28 cellular contexts compared by ENCODE assay signal in genomic region chr20:2768632-2769015, GRCh38. TPM values are rescaled to one million over a fixed set of nuclear protein-coding genes. Genes with fewer than 3 reads are reported as not detected.
DNase-seq lines count a peak whose midpoint lies in the region; ATAC-seq and TF ChIP-seq lines count a peak whose summit lies in the region.
"Had no signal": no experiment of that assay in that cellular context is flagged by ENCODE, and none has a peak within 500 bp of the region (broad histone marks: within the 10 kb centered on the region; RNA-seq: fewer than 3 reads in every experiment).

No MANE protein-coding gene starts in this region.

- H3K27ac ChIP-seq in thyroid gland, result peak overlapping the region; percentile 41 to 66 (median 60)
- H3K27ac ChIP-seq: sigmoid colon had no signal

- peaks cover 28% of the 10 kb centered on the region for H3K27me3 Mint-ChIP-seq in dendritic cell treated with granulocyte-macrophage colony-stimulating factor and Interleukin-4, amounts not matched to agents 40 ng/mL and 50 ng/mL, for 4 days

- TF ChIP-seq CTCF in thyroid gland (IDR thresholded peaks at IDR 0.05), result no peak

- H3K4me3 Mint-ChIP-seq in dendritic cell treated with granulocyte-macrophage colony-stimulating factor and Interleukin-4, amounts not matched to agents 40 ng/mL and 50 ng/mL, for 4 days, result no peak overlapping the region
- H3K4me3 Mint-ChIP-seq: activated CD4-positive, alpha-beta T cell treated with anti-CD3 and anti-CD28 coated beads, Interleukin-2, amount 10 ng/mL, durations not matched to agents 7 days and 5 days; activated naive CD8-positive, alpha-beta T cell; CD4-positive, CD25-positive, alpha-beta regulatory T cell; effector memory CD8-positive, alpha-beta T cell had no signal

- H3K4me3 ChIP-seq in thyroid gland (replicated peaks in 1 of 3), result no peak overlapping the region
- H3K4me3 ChIP-seq: sigmoid colon had no signal

- 28 to 40% methylated on average over 5 of the region's 5 CpGs for WGBS in thyroid gland, 2 donors

- H3K27me3 ChIP-seq in thyroid gland, result no peaks in the 10 kb centered on the region

- TF ChIP-seq POLR2A in thyroid gland (IDR thresholded peaks at IDR 0.05), result no peak

- H3K36me3 Mint-ChIP-seq in dendritic cell treated with granulocyte-macrophage colony-stimulating factor and Interleukin-4, amounts not matched to agents 40 ng/mL and 50 ng/mL, for 4 days (ENCODE audit: low read depth), result no peaks in the 10 kb centered on the region
- H3K36me3 Mint-ChIP-seq in activated naive CD4-positive, alpha-beta T cell treated with anti-CD3 and anti-CD28 coated beads, Interleukin-2, amount 50 U/mL, for 72 hours, result no peaks in the 10 kb centered on the region
- H3K36me3 Mint-ChIP-seq: activated naive CD8-positive, alpha-beta T cell; CD4-positive, CD25-positive, alpha-beta regulatory T cell had no signal

- no peaks in the 10 kb centered on the region for H3K9me3 ChIP-seq in thyroid gland
- H3K9me3 ChIP-seq: sigmoid colon had no signal

- no peaks in the 10 kb centered on the region for H3K36me3 ChIP-seq in thyroid gland
- H3K36me3 ChIP-seq: sigmoid colon had no signal

- no peak for ATAC-seq in activated CD4-positive, CD25-positive, alpha-beta regulatory T cell treated with anti-CD3 and anti-CD28 coated beads, Interleukin-2, amount 50 U/mL, for 24 hours
- ATAC-seq in activated naive CD4-positive, alpha-beta T cell treated with anti-CD3 and anti-CD28 coated beads, Interleukin-2, amount 50 U/mL, for 72 hours, result no peak
- ATAC-seq: effector memory CD8-positive, alpha-beta T cell had no signal

- intact Hi-C loops in dendritic cell treated with granulocyte-macrophage colony-stimulating factor and Interleukin-4, amounts not matched to agents 40 ng/mL and 50 ng/mL, for 4 days (cut with micrococcal nuclease), result no loop called here
- intact Hi-C loops in thyroid gland (cut with DNase I), result no loop called here

- DNase-seq in activated CD4-positive, CD25-positive, alpha-beta regulatory T cell treated with anti-CD3 and anti-CD28 coated beads, Interleukin-2, amount 50 U/mL, for 72 hours, result peak; percentile 12
- DNase-seq in myocyte (ENCODE audit: low read depth), result peak; percentile 5
- no peak for DNase-seq in thyroid gland
- DNase-seq in NOMO-1 treated with DMSO at 0.1 percent for 48 hours (lab: John Stamatoyannopoulos, UW; ENCODE audit: unreplicated experiment), result no peak
- no peak for DNase-seq in activated naive CD4-positive, alpha-beta T cell treated with anti-CD3 and anti-CD28 coated beads, Interleukin-2, amount 50 U/mL, for 72 hours (ENCODE audit: low spot score in 2 of 2)
- DNase-seq in hippocampal formation (lab: John Stamatoyannopoulos, UW), result no peak
- DNase-seq: 8988T; activated CD4-positive, alpha-beta T cell treated with anti-CD3 and anti-CD28 coated beads, Interleukin-2, amount 10 ng/mL, durations not matched to agents 7 days and 5 days; CD4-positive, CD25-positive, alpha-beta regulatory T cell; effector memory CD8-positive, alpha-beta T cell; head of caudate nucleus; NCI-H1417 treated with DMSO at 0.1 percent for 48 hours; NCI-H526 treated with DMSO at 0.1 percent for 48 hours; NK-92 treated with Interleukin-12 subunit alpha and Interleukin-12 subunit beta, amount 100 ng/mL, for 24 hours; sigmoid colon; stimulated activated CD4-positive, alpha-beta T cell treated with anti-CD3 and anti-CD28 coated beads, Interleukin-4, amount 100 ng/mL, for 1 hour; T1000; trophoblast cell had no signal

- peaks cover 25% of the 10 kb centered on the region for H3K4me1 Mint-ChIP-seq in dendritic cell treated with granulocyte-macrophage colony-stimulating factor and Interleukin-4, amounts not matched to agents 40 ng/mL and 50 ng/mL, for 4 days (ENCODE audit: low read depth)
- H3K4me1 Mint-ChIP-seq: CD4-positive, CD25-positive, alpha-beta regulatory T cell had no signal

- H3K4me1 ChIP-seq in thyroid gland, result peaks cover 12 to 20% of the 10 kb centered on the region in 2 donors

- H3K27ac Mint-ChIP-seq in dendritic cell treated with granulocyte-macrophage colony-stimulating factor and Interleukin-4, amounts not matched to agents 40 ng/mL and 50 ng/mL, for 4 days, result peak overlapping the region; percentile 13
- no peak overlapping the region for H3K27ac Mint-ChIP-seq in activated naive CD4-positive, alpha-beta T cell treated with anti-CD3 and anti-CD28 coated beads, Interleukin-2, amount 50 U/mL, for 72 hours
- H3K27ac Mint-ChIP-seq: activated CD4-positive, alpha-beta T cell treated with anti-CD3 and anti-CD28 coated beads, Interleukin-2, amount 10 ng/mL, durations not matched to agents 7 days and 5 days; activated naive CD8-positive, alpha-beta T cell; CD4-positive, CD25-positive, alpha-beta regulatory T cell; effector memory CD8-positive, alpha-beta T cell; progenitor cell of endocrine pancreas had no signal

- no peaks in the 10 kb centered on the region for H3K9me3 Mint-ChIP-seq in dendritic cell treated with granulocyte-macrophage colony-stimulating factor and Interleukin-4, amounts not matched to agents 40 ng/mL and 50 ng/mL, for 4 days
- no peaks in the 10 kb centered on the region for H3K9me3 Mint-ChIP-seq in activated naive CD4-positive, alpha-beta T cell treated with anti-CD3 and anti-CD28 coated beads, Interleukin-2, amount 50 U/mL, for 72 hours
- H3K9me3 Mint-ChIP-seq: activated CD4-positive, alpha-beta T cell treated with anti-CD3 and anti-CD28 coated beads, Interleukin-2, amount 10 ng/mL, durations not matched to agents 7 days and 5 days; effector memory CD8-positive, alpha-beta T cell had no signal

RNA-seq across cellular contexts. Expression of gene CPXM1, which starts 31.8 kb away (rescaled TPM):
- total RNA-seq in myocyte, result not detected in 2 replicates
- not detected for polyA plus RNA-seq in myocyte (2012)
- 10 to 100 TPM in 3 of 4 donors, 1 to 10 TPM in 1; 1.3 to 38.5 (median 16.5) TPM for total RNA-seq in thyroid gland
- 1 to 10 TPM; 1.1 to 3.5 TPM for total RNA-seq in activated naive CD4-positive, alpha-beta T cell treated with anti-CD3 and anti-CD28 coated beads, Interleukin-2, amount 50 U/mL, for 72 hours

RNA-seq across cellular contexts. Expression of gene C20orf141, which starts 46.2 kb away (rescaled TPM):
- total RNA-seq in myocyte (not detected in 2 replicates), thyroid gland (not detected)
- polyA plus RNA-seq in myocyte (2012), result not detected
- total RNA-seq in activated naive CD4-positive, alpha-beta T cell treated with anti-CD3 and anti-CD28 coated beads, Interleukin-2, amount 50 U/mL, for 72 hours, result not detected
- total RNA-seq: activated CD4-positive, alpha-beta T cell treated with anti-CD3 and anti-CD28 coated beads, Interleukin-2, amount 10 ng/mL, durations not matched to agents 7 days and 5 days; activated CD8-positive, alpha-beta memory T cell treated with anti-CD3 and anti-CD28 coated beads for 36 hours; Calu3; CD4-positive, CD25-positive, alpha-beta regulatory T cell; fibroblast of villous mesenchyme; kidney epithelial cell; progenitor cell of endocrine pancreas; sigmoid colon had no signal
- polyA plus RNA-seq: CD4-positive, CD25-positive, alpha-beta regulatory T cell; esophagus; neural cell had no signal

RNA-seq across cellular contexts. Expression of gene TMEM239, which starts 47.5 kb away (rescaled TPM):
- total RNA-seq in myocyte, result not detected in 2 replicates
- not detected for polyA plus RNA-seq in myocyte (2012)
- total RNA-seq in thyroid gland, result not detected
- not detected for total RNA-seq in activated naive CD4-positive, alpha-beta T cell treated with anti-CD3 and anti-CD28 coated beads, Interleukin-2, amount 50 U/mL, for 72 hours
- total RNA-seq: activated CD4-positive, alpha-beta T cell treated with anti-CD3 and anti-CD28 coated beads, Interleukin-2, amount 10 ng/mL, durations not matched to agents 7 days and 5 days; activated CD8-positive, alpha-beta memory T cell treated with anti-CD3 and anti-CD28 coated beads for 36 hours; Calu3; CD4-positive, CD25-positive, alpha-beta regulatory T cell; kidney epithelial cell; progenitor cell of endocrine pancreas had no signal
- polyA plus RNA-seq: CD4-positive, CD25-positive, alpha-beta regulatory T cell; esophagus; neural cell; sigmoid colon had no signal

Comparison
In these comparisons a context has a peak if more than half of its experiments do, and no peak if none do; other contexts are left out.
1. DNase-seq: peak in activated CD4-positive, CD25-positive, alpha-beta regulatory T cell treated with anti-CD3 and anti-CD28 coated beads, Interleukin-2, amount 50 U/mL, for 72 hours (single experiment) and myocyte (single experiment); none in thyroid gland (0 of 2), NOMO-1 treated with DMSO at 0.1 percent for 48 hours (single experiment), activated naive CD4-positive, alpha-beta T cell treated with anti-CD3 and anti-CD28 coated beads, Interleukin-2, amount 50 U/mL, for 72 hours (0 of 2) and hippocampal formation (0 of 2).